Comparison of ENCODE assay signal across 19 cellular contexts in genomic region chr3:179565496-179565895, GRCh38. TPM values are rescaled to one million over a fixed set of nuclear protein-coding genes. Genes with fewer than 3 reads are reported as not detected.
DNase-seq lines count a peak whose midpoint lies in the region; ATAC-seq and TF ChIP-seq lines count a peak whose summit lies in the region.
"Had no signal": no experiment of that assay in that cellular context is flagged by ENCODE, and none has a peak within 500 bp of the region (broad histone marks: within the 10 kb centered on the region; RNA-seq: fewer than 3 reads in every experiment).

No MANE protein-coding gene starts in this region.

- no peaks in the 10 kb centered on the region for H4K20me1 ChIP-seq in OCI-LY1 (ENCODE audit: insufficient read depth, low read length)

- H3K27ac ChIP-seq in OCI-LY1 (ENCODE audit: low read depth, low read length, poor library complexity, severe bottlenecking): no peak overlapping the region
- H3K27ac ChIP-seq: A549, adrenal gland, pancreas, SJSA1, skin epidermis had no signal

- H3F3A ChIP-seq in OCI-LY1 (ENCODE audit: insufficient read depth, low read length): no peaks in the 10 kb centered on the region

- no peaks in the 10 kb centered on the region for H3K27me3 ChIP-seq in OCI-LY1 (ENCODE audit: insufficient read depth, low read length)
- H3K27me3 ChIP-seq: adrenal gland, pancreas, SJSA1 had no signal

- no peak overlapping the region for H3K4me3 Mint-ChIP-seq in activated CD8-positive, alpha-beta memory T cell treated with anti-CD3 and anti-CD28 coated beads, Interleukin-2, amount 10 ng/mL, durations not matched to agents 7 days and 5 days
- peak overlapping the region; percentile 1 for H3K4me3 Mint-ChIP-seq in activated naive CD8-positive, alpha-beta T cell treated with anti-CD3 and anti-CD28 coated beads, Interleukin-2, amount 10 ng/mL, durations not matched to agents 7 days and 5 days
- H3K4me3 Mint-ChIP-seq: CD14-positive monocyte had no signal

- no peaks in the 10 kb centered on the region for H3K9me2 ChIP-seq in OCI-LY1 (ENCODE audit: low read depth, low read length)

- peaks cover 8% of the 10 kb centered on the region for H3K36me3 Mint-ChIP-seq in activated CD8-positive, alpha-beta memory T cell treated with anti-CD3 and anti-CD28 coated beads, Interleukin-2, amount 10 ng/mL, durations not matched to agents 7 days and 5 days
- peaks cover 3% of the 10 kb centered on the region for H3K36me3 Mint-ChIP-seq in activated naive CD8-positive, alpha-beta T cell treated with anti-CD3 and anti-CD28 coated beads, Interleukin-2, amount 10 ng/mL, durations not matched to agents 7 days and 5 days

- peaks cover 2% of the 10 kb centered on the region for H3K27me3 Mint-ChIP-seq in activated CD8-positive, alpha-beta memory T cell treated with anti-CD3 and anti-CD28 coated beads, Interleukin-2, amount 10 ng/mL, durations not matched to agents 7 days and 5 days
- H3K27me3 Mint-ChIP-seq in activated naive CD8-positive, alpha-beta T cell treated with anti-CD3 and anti-CD28 coated beads, Interleukin-2, amount 10 ng/mL, durations not matched to agents 7 days and 5 days: peaks cover 3% of the 10 kb centered on the region

- H3K36me3 ChIP-seq in OCI-LY1 (ENCODE audit: insufficient read depth, low read length): peaks cover 19% of the 10 kb centered on the region

- no peaks in the 10 kb centered on the region for H3K9me3 Mint-ChIP-seq in activated CD8-positive, alpha-beta memory T cell treated with anti-CD3 and anti-CD28 coated beads, Interleukin-2, amount 10 ng/mL, durations not matched to agents 7 days and 5 days (ENCODE audit: low read depth)
- H3K9me3 Mint-ChIP-seq in activated naive CD8-positive, alpha-beta T cell treated with anti-CD3 and anti-CD28 coated beads, Interleukin-2, amount 10 ng/mL, durations not matched to agents 7 days and 5 days: no peaks in the 10 kb centered on the region
- H3K9me3 Mint-ChIP-seq: CD14-positive monocyte had no signal

- peaks cover 23% of the 10 kb centered on the region for H3K4me1 ChIP-seq in OCI-LY1 (ENCODE audit: insufficient read depth, low read length, severe bottlenecking)

- peaks cover 59% of the 10 kb centered on the region for H3K79me2 ChIP-seq in OCI-LY1 (ENCODE audit: insufficient read depth, low read length)

- CTCF ChIA-PET in activated CD8-positive, alpha-beta memory T cell treated with anti-CD3 and anti-CD28 coated beads, Interleukin-2, amount 10 ng/mL, durations not matched to agents 7 days and 5 days (lab: Charles Lee): interaction anchor here (1.4 kb wide), 1 partner anchor 43 kb away, joined by 4 read pairs; no protein-coding TSS in a partner anchor

- TF ChIP-seq CTCF in OCI-LY1 (IDR thresholded peaks at IDR 0.05; ENCODE audit: low read length): no peak

- H3K9me3 ChIP-seq in OCI-LY1 (ENCODE audit: low read length): no peaks in the 10 kb centered on the region
- H3K9me3 ChIP-seq: A549, adrenal gland, pancreas, SJSA1 had no signal

- no peak overlapping the region for H3K4me3 ChIP-seq in OCI-LY1 (ENCODE audit: low read depth, low read length, poor library complexity, severe bottlenecking)
- H3K4me3 ChIP-seq: A549, adrenal gland, pancreas, SJSA1, skin epidermis had no signal

- DNase-seq in activated CD8-positive, alpha-beta memory T cell treated with anti-CD3 and anti-CD28 coated beads, Interleukin-2, amount 10 ng/mL, durations not matched to agents 7 days and 5 days: no peak
- no peak for DNase-seq in activated CD8-positive, alpha-beta memory T cell treated with anti-CD3 and anti-CD28 coated beads, Interleukin-2, amount 50 U/mL, for 48 hours
- DNase-seq in activated naive CD8-positive, alpha-beta T cell treated with anti-CD3 and anti-CD28 coated beads, Interleukin-2, amount 10 ng/mL, durations not matched to agents 7 days and 5 days: no peak
- no peak for DNase-seq in stimulated activated CD8-positive, alpha-beta memory T cell treated with anti-CD3 and anti-CD28 coated beads, Interleukin-4, amount 100 ng/mL, for 48 hours
- DNase-seq in kidney glomerular epithelial cell (lab: John Stamatoyannopoulos, UW): no peak
- DNase-seq: adrenal gland; EL; foreskin fibroblast; NCI-H345; pancreas; stimulated activated naive CD4-positive, alpha-beta T cell treated with Interleukin-2 at 50 U/mL for 16 hours had no signal

- POLR2A ChIA-PET in activated naive CD8-positive, alpha-beta T cell treated with anti-CD3 and anti-CD28 coated beads, Interleukin-2, amount 10 ng/mL, durations not matched to agents 7 days and 5 days (lab: Charles Lee): interaction anchor here (1.2 to 1.4 kb wide), 2 partner anchors 38 to 39 kb away, joined by 3 to 4 read pairs; partner anchors contain the start of genes MRPL47 and NDUFB5

- peaks cover 40% of the 10 kb centered on the region for H3K4me1 Mint-ChIP-seq in activated CD8-positive, alpha-beta memory T cell treated with anti-CD3 and anti-CD28 coated beads, Interleukin-2, amount 10 ng/mL, durations not matched to agents 7 days and 5 days
- H3K4me1 Mint-ChIP-seq in activated naive CD8-positive, alpha-beta T cell treated with anti-CD3 and anti-CD28 coated beads, Interleukin-2, amount 10 ng/mL, durations not matched to agents 7 days and 5 days: peaks cover 30% of the 10 kb centered on the region

- peak overlapping the region; percentile 27 for H3K27ac Mint-ChIP-seq in activated CD8-positive, alpha-beta memory T cell treated with anti-CD3 and anti-CD28 coated beads, Interleukin-2, amount 10 ng/mL, durations not matched to agents 7 days and 5 days
- peak overlapping the region; percentile 39 for H3K27ac Mint-ChIP-seq in activated naive CD8-positive, alpha-beta T cell treated with anti-CD3 and anti-CD28 coated beads, Interleukin-2, amount 10 ng/mL, durations not matched to agents 7 days and 5 days
- H3K27ac Mint-ChIP-seq: CD14-positive monocyte had no signal

- no peak overlapping the region for H2AFZ ChIP-seq in OCI-LY1 (ENCODE audit: low read length)

- peak overlapping the region; percentile 1; the same call in 1 of the 2 replicates for H3K4me2 ChIP-seq in OCI-LY1 (ENCODE audit: low read length)
- H3K4me2 ChIP-seq: A549 had no signal

- ATAC-seq in activated CD8-positive, alpha-beta memory T cell treated with anti-CD3 and anti-CD28 coated beads, Interleukin-2, amount 10 ng/mL, durations not matched to agents 7 days and 5 days: no peak
- ATAC-seq in GM18861 (IDR thresholded peaks at IDR 0.05; ENCODE audit: unreplicated experiment): peak; percentile 27
- ATAC-seq in activated naive CD8-positive, alpha-beta T cell treated with anti-CD3 and anti-CD28 coated beads, Interleukin-2, amount 10 ng/mL, durations not matched to agents 7 days and 5 days (ENCODE audit: low read depth): no peak
- no peak for ATAC-seq in HG03045 (IDR thresholded peaks at IDR 0.05; ENCODE audit: unreplicated experiment)
- ATAC-seq: A549, left lobe of liver, pancreas had no signal

- no peak overlapping the region; the same call in 1 of the 2 replicates for H3K9ac ChIP-seq in OCI-LY1 (ENCODE audit: low read length)

RNA-seq across cellular contexts. Expression of gene ACTL6A, which starts 2.8 kb away (rescaled TPM):
- total RNA-seq in activated CD8-positive, alpha-beta memory T cell treated with anti-CD3 and anti-CD28 coated beads, Interleukin-2, amount 10 ng/mL, durations not matched to agents 7 days and 5 days: 10 to 100 TPM; 80.1 to 92.7 TPM
- total RNA-seq in activated naive CD8-positive, alpha-beta T cell treated with anti-CD3 and anti-CD28 coated beads, Interleukin-2, amount 10 ng/mL, durations not matched to agents 7 days and 5 days: 10 to 100 TPM; 72.1 to 74.4 TPM

RNA-seq across cellular contexts. Expression of gene MRPL47, which starts 38.9 kb away (rescaled TPM):
- 10 to 100 TPM; 29.7 to 49.8 TPM for total RNA-seq in activated CD8-positive, alpha-beta memory T cell treated with anti-CD3 and anti-CD28 coated beads, Interleukin-2, amount 10 ng/mL, durations not matched to agents 7 days and 5 days
- 10 to 100 TPM; 30.1 to 30.4 TPM for total RNA-seq in activated naive CD8-positive, alpha-beta T cell treated with anti-CD3 and anti-CD28 coated beads, Interleukin-2, amount 10 ng/mL, durations not matched to agents 7 days and 5 days

RNA-seq across cellular contexts. Expression of gene NDUFB5, which starts 39.1 kb away (rescaled TPM):
- 10 to 100 TPM; 83.1 to 97.3 TPM for total RNA-seq in activated CD8-positive, alpha-beta memory T cell treated with anti-CD3 and anti-CD28 coated beads, Interleukin-2, amount 10 ng/mL, durations not matched to agents 7 days and 5 days
- total RNA-seq in activated naive CD8-positive, alpha-beta T cell treated with anti-CD3 and anti-CD28 coated beads, Interleukin-2, amount 10 ng/mL, durations not matched to agents 7 days and 5 days: 10 to 100 TPM; 80.7 to 89.1 TPM
